ENCODE assay signal across 1 cellular context in genomic region chr2:231360881-231361294, GRCh38.
TF ChIP-seq lines count a peak whose summit lies in the region.

No MANE protein-coding gene starts in this region.

TF ChIP-seq in WTC11, 78 proteins besides CTCF, POLR2A, EP300 and RAD21 (continued from another document):
- TF ChIP-seq, protein P1, sequence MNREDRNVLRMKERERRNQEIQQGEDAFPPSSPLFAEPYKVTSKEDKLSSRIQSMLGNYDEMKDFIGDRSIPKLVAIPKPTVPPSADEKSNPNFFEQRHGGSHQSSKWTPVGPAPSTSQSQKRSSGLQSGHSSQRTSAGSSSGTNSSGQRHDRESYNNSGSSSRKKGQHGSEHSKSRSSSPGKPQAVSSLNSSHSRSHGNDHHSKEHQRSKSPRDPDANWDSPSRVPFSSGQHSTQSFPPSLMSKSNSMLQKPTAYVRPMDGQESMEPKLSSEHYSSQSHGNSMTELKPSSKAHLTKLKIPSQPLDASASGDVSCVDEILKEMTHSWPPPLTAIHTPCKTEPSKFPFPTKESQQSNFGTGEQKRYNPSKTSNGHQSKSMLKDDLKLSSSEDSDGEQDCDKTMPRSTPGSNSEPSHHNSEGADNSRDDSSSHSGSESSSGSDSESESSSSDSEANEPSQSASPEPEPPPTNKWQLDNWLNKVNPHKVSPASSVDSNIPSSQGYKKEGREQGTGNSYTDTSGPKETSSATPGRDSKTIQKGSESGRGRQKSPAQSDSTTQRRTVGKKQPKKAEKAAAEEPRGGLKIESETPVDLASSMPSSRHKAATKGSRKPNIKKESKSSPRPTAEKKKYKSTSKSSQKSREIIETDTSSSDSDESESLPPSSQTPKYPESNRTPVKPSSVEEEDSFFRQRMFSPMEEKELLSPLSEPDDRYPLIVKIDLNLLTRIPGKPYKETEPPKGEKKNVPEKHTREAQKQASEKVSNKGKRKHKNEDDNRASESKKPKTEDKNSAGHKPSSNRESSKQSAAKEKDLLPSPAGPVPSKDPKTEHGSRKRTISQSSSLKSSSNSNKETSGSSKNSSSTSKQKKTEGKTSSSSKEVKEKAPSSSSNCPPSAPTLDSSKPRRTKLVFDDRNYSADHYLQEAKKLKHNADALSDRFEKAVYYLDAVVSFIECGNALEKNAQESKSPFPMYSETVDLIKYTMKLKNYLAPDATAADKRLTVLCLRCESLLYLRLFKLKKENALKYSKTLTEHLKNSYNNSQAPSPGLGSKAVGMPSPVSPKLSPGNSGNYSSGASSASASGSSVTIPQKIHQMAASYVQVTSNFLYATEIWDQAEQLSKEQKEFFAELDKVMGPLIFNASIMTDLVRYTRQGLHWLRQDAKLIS (CRISPR knock-in tag; IDR thresholded peaks at IDR 0.05; ENCODE audit: borderline replicate concordance), result no peak
- TF ChIP-seq, protein P2, sequence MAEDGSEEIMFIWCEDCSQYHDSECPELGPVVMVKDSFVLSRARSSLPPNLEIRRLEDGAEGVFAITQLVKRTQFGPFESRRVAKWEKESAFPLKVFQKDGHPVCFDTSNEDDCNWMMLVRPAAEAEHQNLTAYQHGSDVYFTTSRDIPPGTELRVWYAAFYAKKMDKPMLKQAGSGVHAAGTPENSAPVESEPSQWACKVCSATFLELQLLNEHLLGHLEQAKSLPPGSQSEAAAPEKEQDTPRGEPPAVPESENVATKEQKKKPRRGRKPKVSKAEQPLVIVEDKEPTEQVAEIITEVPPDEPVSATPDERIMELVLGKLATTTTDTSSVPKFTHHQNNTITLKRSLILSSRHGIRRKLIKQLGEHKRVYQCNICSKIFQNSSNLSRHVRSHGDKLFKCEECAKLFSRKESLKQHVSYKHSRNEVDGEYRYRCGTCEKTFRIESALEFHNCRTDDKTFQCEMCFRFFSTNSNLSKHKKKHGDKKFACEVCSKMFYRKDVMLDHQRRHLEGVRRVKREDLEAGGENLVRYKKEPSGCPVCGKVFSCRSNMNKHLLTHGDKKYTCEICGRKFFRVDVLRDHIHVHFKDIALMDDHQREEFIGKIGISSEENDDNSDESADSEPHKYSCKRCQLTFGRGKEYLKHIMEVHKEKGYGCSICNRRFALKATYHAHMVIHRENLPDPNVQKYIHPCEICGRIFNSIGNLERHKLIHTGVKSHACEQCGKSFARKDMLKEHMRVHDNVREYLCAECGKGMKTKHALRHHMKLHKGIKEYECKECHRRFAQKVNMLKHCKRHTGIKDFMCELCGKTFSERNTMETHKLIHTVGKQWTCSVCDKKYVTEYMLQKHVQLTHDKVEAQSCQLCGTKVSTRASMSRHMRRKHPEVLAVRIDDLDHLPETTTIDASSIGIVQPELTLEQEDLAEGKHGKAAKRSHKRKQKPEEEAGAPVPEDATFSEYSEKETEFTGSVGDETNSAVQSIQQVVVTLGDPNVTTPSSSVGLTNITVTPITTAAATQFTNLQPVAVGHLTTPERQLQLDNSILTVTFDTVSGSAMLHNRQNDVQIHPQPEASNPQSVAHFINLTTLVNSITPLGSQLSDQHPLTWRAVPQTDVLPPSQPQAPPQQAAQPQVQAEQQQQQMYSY (CRISPR knock-in tag; IDR thresholded peaks at IDR 0.05), result no peak
- TF ChIP-seq RORB (CRISPR knock-in tag; IDR thresholded peaks at IDR 0.05), result no peak
- TF ChIP-seq CREB1 (CRISPR knock-in tag; IDR thresholded peaks at IDR 0.05), result no peak
- TF ChIP-seq, protein P3, sequence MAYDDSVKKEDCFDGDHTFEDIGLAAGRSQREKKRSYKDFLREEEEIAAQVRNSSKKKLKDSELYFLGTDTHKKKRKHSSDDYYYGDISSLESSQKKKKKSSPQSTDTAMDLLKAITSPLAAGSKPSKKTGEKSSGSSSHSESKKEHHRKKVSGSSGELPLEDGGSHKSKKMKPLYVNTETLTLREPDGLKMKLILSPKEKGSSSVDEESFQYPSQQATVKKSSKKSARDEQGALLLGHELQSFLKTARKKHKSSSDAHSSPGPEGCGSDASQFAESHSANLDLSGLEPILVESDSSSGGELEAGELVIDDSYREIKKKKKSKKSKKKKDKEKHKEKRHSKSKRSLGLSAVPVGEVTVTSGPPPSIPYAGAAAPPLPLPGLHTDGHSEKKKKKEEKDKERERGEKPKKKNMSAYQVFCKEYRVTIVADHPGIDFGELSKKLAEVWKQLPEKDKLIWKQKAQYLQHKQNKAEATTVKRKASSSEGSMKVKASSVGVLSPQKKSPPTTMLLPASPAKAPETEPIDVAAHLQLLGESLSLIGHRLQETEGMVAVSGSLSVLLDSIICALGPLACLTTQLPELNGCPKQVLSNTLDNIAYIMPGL (CRISPR knock-in tag; IDR thresholded peaks at IDR 0.05), result no peak
- TF ChIP-seq ZNF281 (CRISPR knock-in tag; IDR thresholded peaks at IDR 0.05), result no peak
- no peak for TF ChIP-seq TEAD4 (CRISPR knock-in tag; IDR thresholded peaks at IDR 0.05)
- TF ChIP-seq, protein P4, sequence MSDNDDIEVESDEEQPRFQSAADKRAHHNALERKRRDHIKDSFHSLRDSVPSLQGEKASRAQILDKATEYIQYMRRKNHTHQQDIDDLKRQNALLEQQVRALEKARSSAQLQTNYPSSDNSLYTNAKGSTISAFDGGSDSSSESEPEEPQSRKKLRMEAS (CRISPR knock-in tag; IDR thresholded peaks at IDR 0.05), result no peak
- TF ChIP-seq FOXK1 (CRISPR knock-in tag; IDR thresholded peaks at IDR 0.05), result no peak
- TF ChIP-seq GTF2I (CRISPR knock-in tag; conservative IDR thresholded peaks at IDR 0.05), result no peak
- no peak for TF ChIP-seq KAT7 (CRISPR knock-in tag; IDR thresholded peaks at IDR 0.05; ENCODE audit: borderline replicate concordance)
- no peak for TF ChIP-seq ZNF423 (CRISPR knock-in tag; IDR thresholded peaks at IDR 0.05)
- TF ChIP-seq ZBTB43 (CRISPR knock-in tag; IDR thresholded peaks at IDR 0.05), result no peak
- no peak for TF ChIP-seq E2F1 (CRISPR knock-in tag; IDR thresholded peaks at IDR 0.05)
- no peak for TF ChIP-seq ZBTB21 (CRISPR knock-in tag; IDR thresholded peaks at IDR 0.05; ENCODE audit: borderline replicate concordance)
- TF ChIP-seq, protein P5, sequence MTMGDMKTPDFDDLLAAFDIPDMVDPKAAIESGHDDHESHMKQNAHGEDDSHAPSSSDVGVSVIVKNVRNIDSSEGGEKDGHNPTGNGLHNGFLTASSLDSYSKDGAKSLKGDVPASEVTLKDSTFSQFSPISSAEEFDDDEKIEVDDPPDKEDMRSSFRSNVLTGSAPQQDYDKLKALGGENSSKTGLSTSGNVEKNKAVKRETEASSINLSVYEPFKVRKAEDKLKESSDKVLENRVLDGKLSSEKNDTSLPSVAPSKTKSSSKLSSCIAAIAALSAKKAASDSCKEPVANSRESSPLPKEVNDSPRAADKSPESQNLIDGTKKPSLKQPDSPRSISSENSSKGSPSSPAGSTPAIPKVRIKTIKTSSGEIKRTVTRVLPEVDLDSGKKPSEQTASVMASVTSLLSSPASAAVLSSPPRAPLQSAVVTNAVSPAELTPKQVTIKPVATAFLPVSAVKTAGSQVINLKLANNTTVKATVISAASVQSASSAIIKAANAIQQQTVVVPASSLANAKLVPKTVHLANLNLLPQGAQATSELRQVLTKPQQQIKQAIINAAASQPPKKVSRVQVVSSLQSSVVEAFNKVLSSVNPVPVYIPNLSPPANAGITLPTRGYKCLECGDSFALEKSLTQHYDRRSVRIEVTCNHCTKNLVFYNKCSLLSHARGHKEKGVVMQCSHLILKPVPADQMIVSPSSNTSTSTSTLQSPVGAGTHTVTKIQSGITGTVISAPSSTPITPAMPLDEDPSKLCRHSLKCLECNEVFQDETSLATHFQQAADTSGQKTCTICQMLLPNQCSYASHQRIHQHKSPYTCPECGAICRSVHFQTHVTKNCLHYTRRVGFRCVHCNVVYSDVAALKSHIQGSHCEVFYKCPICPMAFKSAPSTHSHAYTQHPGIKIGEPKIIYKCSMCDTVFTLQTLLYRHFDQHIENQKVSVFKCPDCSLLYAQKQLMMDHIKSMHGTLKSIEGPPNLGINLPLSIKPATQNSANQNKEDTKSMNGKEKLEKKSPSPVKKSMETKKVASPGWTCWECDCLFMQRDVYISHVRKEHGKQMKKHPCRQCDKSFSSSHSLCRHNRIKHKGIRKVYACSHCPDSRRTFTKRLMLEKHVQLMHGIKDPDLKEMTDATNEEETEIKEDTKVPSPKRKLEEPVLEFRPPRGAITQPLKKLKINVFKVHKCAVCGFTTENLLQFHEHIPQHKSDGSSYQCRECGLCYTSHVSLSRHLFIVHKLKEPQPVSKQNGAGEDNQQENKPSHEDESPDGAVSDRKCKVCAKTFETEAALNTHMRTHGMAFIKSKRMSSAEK (CRISPR knock-in tag; IDR thresholded peaks at IDR 0.05; ENCODE audit: borderline replicate concordance), result no peak
- no peak for TF ChIP-seq NR2C2 (CRISPR knock-in tag; IDR thresholded peaks at IDR 0.05)
- no peak for TF ChIP-seq SMAD4 (CRISPR knock-in tag; IDR thresholded peaks at IDR 0.05)
